15 cellular contexts compared by ENCODE assay signal in the genomic region with DNA sequence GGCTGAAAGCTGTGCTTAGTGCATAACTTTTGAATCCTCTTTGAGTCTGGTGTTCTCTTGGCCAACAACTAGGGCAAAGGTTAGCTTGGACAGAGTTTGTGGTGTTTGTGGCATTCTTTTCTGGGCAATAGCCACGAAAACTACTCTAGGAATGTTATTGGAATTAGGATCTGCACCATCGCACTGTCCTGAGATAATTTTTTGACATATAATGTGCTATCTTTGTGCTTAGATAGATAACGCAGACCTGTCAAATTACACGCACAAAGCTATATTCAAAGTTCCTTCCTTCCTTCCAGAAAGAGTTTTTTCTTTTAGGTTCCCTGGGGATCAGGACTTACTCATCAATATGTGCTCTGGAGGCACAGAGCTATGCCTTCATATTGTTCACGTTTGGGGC.
DNase-seq lines count a peak whose midpoint lies in the region; ATAC-seq, FAIRE-seq and TF ChIP-seq lines count a peak whose summit lies in the region.
"Had no signal": no experiment of that assay in that cellular context is flagged by ENCODE, and none has a peak within 500 bp of the region (broad histone marks: within the 10 kb centered on the region; RNA-seq: fewer than 3 reads in every experiment).

No MANE protein-coding gene starts in this region.

- POLR2A ChIA-PET in BJ (lab: Charles Lee): no interaction called here

- H3K36me3 ChIP-seq in BJ (ENCODE audit: control insufficient read depth, insufficient read depth, low read length): peaks cover 7% of the 10 kb centered on the region

- TF ChIP-seq CTCF in BJ (IDR thresholded peaks at IDR 0.05; ENCODE audit: insufficient read depth, low read depth, low read length): no peak
- no peak for TF ChIP-seq CTCF in fibroblast of pulmonary artery (IDR thresholded peaks at IDR 0.05; ENCODE audit: low read length, missing control alignments)

- no peaks in the 10 kb centered on the region for H3K27me3 ChIP-seq in BJ (ENCODE audit: control insufficient read depth, insufficient read depth, low read length)

- peak; percentile 81 for FAIRE-seq in RCC 7860 (lab: Jason Lieb, UNC)
- FAIRE-seq: endothelial cell of umbilical vein had no signal

- peak; percentile 53 for DNase-seq in BJ (ENCODE audit: low read depth)
- DNase-seq in RCC 7860 (ENCODE audit: low spot score): peak; percentile 36
- DNase-seq in fibroblast of pulmonary artery (ENCODE audit: low read depth): peak; percentile 80
- DNase-seq in renal cortical epithelial cell (ENCODE audit: low read depth): peak; percentile 75
- DNase-seq in stimulated activated CD4-positive, alpha-beta T cell treated with anti-CD3 and anti-CD28 coated beads, Interleukin-4, amount 100 ng/mL, for 1 hour: no peak
- DNase-seq in activated CD8-positive, alpha-beta memory T cell treated with anti-CD3 and anti-CD28 coated beads for 24 hours: no peak
- DNase-seq in NCI-H1417 (lab: John Stamatoyannopoulos, UW): no peak
- DNase-seq: activated CD4-positive, alpha-beta memory T cell treated with anti-CD3 and anti-CD28 coated beads for 36 hours; activated effector memory CD4-positive, alpha-beta T cell treated with Interleukin-2 at 50 U/mL for 16 hours; caudate nucleus; NCI-H1048; NCI-H446 treated with DMSO at 0.1 percent for 48 hours; RPMI8226 had no signal

- no peak for ATAC-seq in GM21360 (IDR thresholded peaks at IDR 0.05; ENCODE audit: unreplicated experiment)

- CTCF ChIA-PET in BJ (lab: Yijun Ruan, JAX): interaction anchor here (0.6 to 2.6 kb wide), 6 partner anchors 9 to 252 kb away, joined by 3 to 16 read pairs (median 4); a partner anchor contains a TSS

- H3K4me3 ChIP-seq in BJ (ENCODE audit: low read depth, low read length) (no peak overlapping the region), fibroblast of pulmonary artery (replicated peaks; ENCODE audit: low read depth, low read length) (no peak overlapping the region)

Comparison
In these comparisons a context has a peak if more than half of its experiments do, and no peak if none do; other contexts are left out.
1. DNase-seq: peak in BJ (single experiment), RCC 7860 (single experiment), fibroblast of pulmonary artery (single experiment) and renal cortical epithelial cell (single experiment); none in stimulated activated CD4-positive, alpha-beta T cell treated with anti-CD3 and anti-CD28 coated beads, Interleukin-4, amount 100 ng/mL, for 1 hour (single experiment), activated CD8-positive, alpha-beta memory T cell treated with anti-CD3 and anti-CD28 coated beads for 24 hours (single experiment) and NCI-H1417 (0 of 3).